In genomic region chr1:105533996-105534395, GRCh38 we compare ENCODE assay signal across 28 cellular contexts.
"Had no signal": no experiment of that assay in that cellular context is flagged by ENCODE, and none has a peak within 500 bp of the region (broad histone marks: within the 10 kb centered on the region; RNA-seq: fewer than 3 reads in every experiment).

No MANE protein-coding gene starts in this region.

- H3K9me3 ChIP-seq: suprapubic skin, testis, thoracic aorta, thyroid gland, uterus, vagina had no signal

- H3K27ac Mint-ChIP-seq: stimulated activated effector memory CD8-positive, alpha-beta T cell treated with anti-CD3 and anti-CD28 coated beads, Interleukin-12 subunit alpha, Interleukin-12 subunit beta, amount 100 ng/mL, for 72 hours; stimulated activated memory B cell treated with anti-CD40 and anti-IgM and Interleukin-4, amounts not matched to agents 10 μg/mL and 1 μg/mL and 100 μg/mL, for 72 hours; stimulated activated naive B cell treated with anti-CD40 and anti-IgM and Interleukin-4, amounts not matched to agents 10 μg/mL and 1 μg/mL and 100 μg/mL, for 72 hours; stimulated activated naive CD8-positive, alpha-beta T cell treated with anti-CD3 and anti-CD28 coated beads, Interleukin-15, Interleukin-2, amounts not matched to agents 100 ng/mL and 50 ng/mL, for 24 hours; type B pancreatic cell had no signal

- DNase-seq: stimulated activated CD4-positive, alpha-beta T cell treated with anti-CD3 and anti-CD28 coated beads, Interleukin-2, amount 100 ng/mL, for 48 hours; stimulated activated CD4-positive, alpha-beta T cell treated with anti-CD3 and anti-CD28 coated beads, Interleukin-4, amount 100 ng/mL, for 1 hour; stimulated activated CD4-positive, alpha-beta T cell treated with anti-CD3 and anti-CD28 coated beads, Interleukin-4, amount 100 ng/mL, for 24 hours; stimulated activated CD4-positive, alpha-beta T cell treated with anti-CD3 and anti-CD28 coated beads, Interleukin-4, amount 100 ng/mL, for 4 hours; stimulated activated CD8-positive, alpha-beta memory T cell treated with anti-CD3 and anti-CD28 coated beads, Interleukin-4, amount 100 ng/mL, for 48 hours; stimulated activated naive B cell treated with anti-CD40 and anti-IgM and Interleukin-4, amounts not matched to agents 10 μg/mL and 1 μg/mL and 100 μg/mL, for 72 hours; stimulated activated naive CD4-positive, alpha-beta T cell; stimulated activated naive CD4-positive, alpha-beta T cell treated with Interleukin-2 at 50 U/mL for 16 hours; stimulated activated naive CD8-positive, alpha-beta T cell treated with anti-CD3 and anti-CD28 coated beads, Interleukin-15, amount 100 ng/mL, for 72 hours; stimulated activated naive CD8-positive, alpha-beta T cell treated with anti-CD3 and anti-CD28 coated beads, Interleukin-15, Interleukin-2, amounts not matched to agents 100 U/mL and 50 U/mL, for 24 hours; stomach; substantia nigra; testis; thyroid gland; tibial artery; transverse colon; trophoblast cell; upper lobe of left lung; upper lobe of right lung; uterus had no signal

- H3K36me3 ChIP-seq: stomach, suprapubic skin, thoracic aorta, thyroid gland, tibial artery, tibial nerve, transverse colon, upper lobe of left lung, upper lobe of right lung, uterus, vagina had no signal

- H3K36me3 Mint-ChIP-seq: stimulated activated effector memory CD8-positive, alpha-beta T cell treated with anti-CD3 and anti-CD28 coated beads, Interleukin-12 subunit alpha, Interleukin-12 subunit beta, amount 100 ng/mL, for 72 hours; stimulated activated memory B cell treated with anti-CD40 and anti-IgM and Interleukin-4, amounts not matched to agents 10 μg/mL and 1 μg/mL and 100 μg/mL, for 72 hours; stimulated activated naive B cell treated with anti-CD40 and anti-IgM and Interleukin-4, amounts not matched to agents 10 μg/mL and 1 μg/mL and 100 μg/mL, for 72 hours; type B pancreatic cell had no signal

- H3K27me3 Mint-ChIP-seq: stimulated activated memory B cell treated with anti-CD40 and anti-IgM and Interleukin-4, amounts not matched to agents 10 μg/mL and 1 μg/mL and 100 μg/mL, for 72 hours; stimulated activated naive B cell treated with anti-CD40 and anti-IgM and Interleukin-4, amounts not matched to agents 10 μg/mL and 1 μg/mL and 100 μg/mL, for 72 hours; stimulated activated naive CD8-positive, alpha-beta T cell treated with anti-CD3 and anti-CD28 coated beads, Interleukin-15, amount 100 ng/mL, for 72 hours; stimulated activated naive CD8-positive, alpha-beta T cell treated with anti-CD3 and anti-CD28 coated beads, Interleukin-15, Interleukin-2, amounts not matched to agents 100 ng/mL and 50 ng/mL, for 24 hours; type B pancreatic cell had no signal

- H3K4me3 Mint-ChIP-seq: stimulated activated effector memory CD8-positive, alpha-beta T cell treated with anti-CD3 and anti-CD28 coated beads, Interleukin-12 subunit alpha, Interleukin-12 subunit beta, amount 100 ng/mL, for 72 hours; stimulated activated memory B cell treated with anti-CD40 and anti-IgM and Interleukin-4, amounts not matched to agents 10 μg/mL and 1 μg/mL and 100 μg/mL, for 72 hours; stimulated activated naive B cell treated with anti-CD40 and anti-IgM and Interleukin-4, amounts not matched to agents 10 μg/mL and 1 μg/mL and 100 μg/mL, for 72 hours; stimulated activated naive CD8-positive, alpha-beta T cell treated with anti-CD3 and anti-CD28 coated beads, Interleukin-15, amount 100 ng/mL, for 72 hours; stimulated activated naive CD8-positive, alpha-beta T cell treated with anti-CD3 and anti-CD28 coated beads, Interleukin-15, Interleukin-2, amounts not matched to agents 100 ng/mL and 50 ng/mL, for 24 hours; type B pancreatic cell had no signal

- H3K4me1 Mint-ChIP-seq: stimulated activated effector memory CD8-positive, alpha-beta T cell treated with anti-CD3 and anti-CD28 coated beads, Interleukin-12 subunit alpha, Interleukin-12 subunit beta, amount 100 ng/mL, for 72 hours; stimulated activated memory B cell treated with anti-CD40 and anti-IgM and Interleukin-4, amounts not matched to agents 10 μg/mL and 1 μg/mL and 100 μg/mL, for 72 hours; stimulated activated naive B cell treated with anti-CD40 and anti-IgM and Interleukin-4, amounts not matched to agents 10 μg/mL and 1 μg/mL and 100 μg/mL, for 72 hours; stimulated activated naive CD8-positive, alpha-beta T cell treated with anti-CD3 and anti-CD28 coated beads, Interleukin-15, amount 100 ng/mL, for 72 hours had no signal

- H3K27me3 ChIP-seq: stomach, suprapubic skin, testis, thyroid gland, tibial artery, tibial nerve, transverse colon, upper lobe of left lung, upper lobe of right lung, uterus, vagina had no signal

- H3K4me1 ChIP-seq: stomach, suprapubic skin, testis, thyroid gland, tibial artery, tibial nerve, transverse colon, upper lobe of left lung, upper lobe of right lung, uterus, vagina had no signal

- H3K27ac ChIP-seq: stomach, suprapubic skin, testis, thoracic aorta, thyroid gland, tibial artery, tibial nerve, transverse colon, upper lobe of left lung, upper lobe of right lung, uterus, vagina had no signal

- ATAC-seq: stimulated activated effector memory CD8-positive, alpha-beta T cell treated with anti-CD3 and anti-CD28 coated beads, Interleukin-12 subunit alpha, Interleukin-12 subunit beta, amount 100 ng/mL, for 72 hours; stimulated activated memory B cell treated with anti-CD40 and anti-IgM and Interleukin-4, amounts not matched to agents 10 μg/mL and 1 μg/mL and 100 μg/mL, for 72 hours; stimulated activated naive B cell treated with anti-CD40 and anti-IgM and Interleukin-4, amounts not matched to agents 10 μg/mL and 1 μg/mL and 100 μg/mL, for 72 hours; stimulated activated naive CD8-positive, alpha-beta T cell treated with anti-CD3 and anti-CD28 coated beads, Interleukin-15, amount 100 ng/mL, for 72 hours; stimulated activated naive CD8-positive, alpha-beta T cell treated with anti-CD3 and anti-CD28 coated beads, Interleukin-15, Interleukin-2, amounts not matched to agents 100 U/mL and 50 U/mL, for 24 hours; upper lobe of right lung had no signal

- H3K4me3 ChIP-seq: stomach, suprapubic skin, testis, thoracic aorta, thyroid gland, tibial artery, tibial nerve, transverse colon, upper lobe of left lung, upper lobe of right lung, uterus, vagina had no signal
